Comparison of ENCODE assay signal across 34 cellular contexts in the genomic region with DNA sequence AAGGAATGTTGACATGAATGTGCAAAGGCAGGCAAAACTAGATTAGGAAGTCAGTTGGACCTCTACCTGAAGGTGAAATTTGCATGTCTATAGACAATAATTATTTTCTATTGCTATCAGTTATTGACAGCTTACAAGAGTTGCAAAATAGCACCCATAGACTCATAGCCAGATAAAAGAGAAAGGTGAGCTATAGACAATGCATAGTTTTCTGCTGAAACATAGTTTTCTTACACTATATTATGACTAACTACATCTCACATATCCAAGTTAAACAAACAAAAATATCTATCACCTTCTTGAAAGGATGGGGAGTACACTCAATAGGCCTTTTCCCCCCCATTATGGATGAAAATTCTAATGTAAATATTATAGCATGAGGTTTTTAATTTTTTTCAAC.
"Had no signal": no experiment of that assay in that cellular context is flagged by ENCODE, and none has a peak within 500 bp of the region (broad histone marks: within the 10 kb centered on the region; RNA-seq: fewer than 3 reads in every experiment).

No MANE protein-coding gene starts in this region.

- H3K9me3 ChIP-seq: adrenal gland, body of pancreas, esophagus squamous epithelium had no signal

- FAIRE-seq: frontal cortex had no signal

- H3K27ac Mint-ChIP-seq: activated B cell treated with CpG ODN at 0.5 μM for 24 hours; activated CD8-positive, alpha-beta T cell treated with anti-CD3 and anti-CD28 coated beads for 36 hours; activated naive CD4-positive, alpha-beta T cell treated with anti-CD3 and anti-CD28 coated beads for 36 hours; activated naive CD4-positive, alpha-beta T cell treated with anti-CD3 and anti-CD28 coated beads, Interleukin-2, amount 50 U/mL, for 24 hours; activated naive CD8-positive, alpha-beta T cell treated with anti-CD3 and anti-CD28 coated beads for 36 hours; activated naive CD8-positive, alpha-beta T cell treated with anti-CD3 and anti-CD28 coated beads, Interleukin-2, amount 50 U/mL, for 24 hours; activated T-helper 17 cell treated with anti-CD3 and anti-CD28 coated beads, Interleukin-2, amount 50 U/mL, for 72 hours; endodermal cell; T-helper 17 cell; T-helper 2 cell treated with Interferon-gamma antibody and Interleukin-4, amounts not matched to agents 5 μg/mL and 100 μg/mL, for 36 hours had no signal

- H3K4me3 ChIP-seq: adrenal gland, body of pancreas, coronary artery, dorsolateral prefrontal cortex, esophagus squamous epithelium had no signal

- H3K9me3 Mint-ChIP-seq: activated B cell treated with CpG ODN at 0.5 μM for 24 hours; activated CD8-positive, alpha-beta T cell treated with anti-CD3 and anti-CD28 coated beads for 36 hours; activated naive CD4-positive, alpha-beta T cell treated with anti-CD3 and anti-CD28 coated beads for 36 hours; activated naive CD4-positive, alpha-beta T cell treated with anti-CD3 and anti-CD28 coated beads, Interleukin-2, amount 50 U/mL, for 24 hours; activated naive CD8-positive, alpha-beta T cell treated with anti-CD3 and anti-CD28 coated beads for 36 hours; activated naive CD8-positive, alpha-beta T cell treated with anti-CD3 and anti-CD28 coated beads, Interleukin-2, amount 50 U/mL, for 24 hours; central memory CD8-positive, alpha-beta T cell; endodermal cell; T-helper 2 cell treated with Interferon-gamma antibody and Interleukin-4, amounts not matched to agents 5 μg/mL and 100 μg/mL, for 36 hours had no signal

- H3K36me3 Mint-ChIP-seq: activated naive CD4-positive, alpha-beta T cell treated with anti-CD3 and anti-CD28 coated beads, Interleukin-2, amount 50 U/mL, for 24 hours; activated naive CD8-positive, alpha-beta T cell treated with anti-CD3 and anti-CD28 coated beads for 36 hours had no signal

- ATAC-seq: activated CD4-positive, CD25-positive, alpha-beta regulatory T cell treated with anti-CD3 and anti-CD28 coated beads, Interleukin-2, amount 50 U/mL, for 24 hours; activated CD8-positive, alpha-beta T cell treated with anti-CD3 and anti-CD28 coated beads for 36 hours; activated naive CD8-positive, alpha-beta T cell treated with anti-CD3 and anti-CD28 coated beads, Interleukin-2, amount 50 U/mL, for 24 hours; activated T-cell treated with anti-CD3 and anti-CD28 coated beads, Interleukin-2, amount 50 U/mL, for 4 hours; activated T-helper 17 cell treated with anti-CD3 and anti-CD28 coated beads, Interleukin-2, amount 50 U/mL, for 72 hours; body of pancreas; T-helper 17 cell had no signal

- H3K4me3 Mint-ChIP-seq: activated B cell treated with CpG ODN at 0.5 μM for 24 hours; activated CD8-positive, alpha-beta T cell treated with anti-CD3 and anti-CD28 coated beads for 36 hours; activated naive CD4-positive, alpha-beta T cell treated with anti-CD3 and anti-CD28 coated beads for 36 hours; activated naive CD4-positive, alpha-beta T cell treated with anti-CD3 and anti-CD28 coated beads, Interleukin-2, amount 50 U/mL, for 24 hours; activated naive CD8-positive, alpha-beta T cell treated with anti-CD3 and anti-CD28 coated beads for 36 hours; activated naive CD8-positive, alpha-beta T cell treated with anti-CD3 and anti-CD28 coated beads, Interleukin-2, amount 50 U/mL, for 24 hours; activated T-cell treated with anti-CD3 and anti-CD28 coated beads, Interleukin-2, amount 50 U/mL, for 4 hours; activated T-helper 17 cell treated with anti-CD3 and anti-CD28 coated beads, Interleukin-2, amount 50 U/mL, for 72 hours; central memory CD8-positive, alpha-beta T cell; dendritic cell treated with granulocyte-macrophage colony-stimulating factor and Interleukin-4, amounts not matched to agents 40 ng/mL and 50 ng/mL, for 4 days; endodermal cell; T-helper 17 cell; T-helper 2 cell treated with Interferon-gamma antibody and Interleukin-4, amounts not matched to agents 5 μg/mL and 100 μg/mL, for 36 hours had no signal

- DNase-seq: activated B cell treated with CpG ODN at 0.5 μM for 24 hours; activated CD4-positive, alpha-beta T cell treated with anti-CD3 and anti-CD28 coated beads for 48 hours; activated CD4-positive, alpha-beta T cell treated with anti-CD3 and anti-CD28 coated beads, Interleukin-2, amount 50 U/mL, for 1 hour; activated CD4-positive, alpha-beta T cell treated with anti-CD3 and anti-CD28 coated beads, Interleukin-2, amount 50 U/mL, for 48 hours; activated CD8-positive, alpha-beta memory T cell treated with anti-CD3 and anti-CD28 coated beads for 24 hours; activated CD8-positive, alpha-beta T cell treated with anti-CD3 and anti-CD28 coated beads for 36 hours; activated effector memory CD4-positive, alpha-beta T cell treated with Interleukin-2 at 50 U/mL for 16 hours; activated gamma-delta T cell treated with Interleukin-2 at 50 U/mL for 16 hours; activated naive CD4-positive, alpha-beta T cell treated with anti-CD3 and anti-CD28 coated beads for 36 hours; activated naive CD8-positive, alpha-beta T cell treated with anti-CD3 and anti-CD28 coated beads for 36 hours; activated naive CD8-positive, alpha-beta T cell treated with anti-CD3 and anti-CD28 coated beads, Interleukin-2, amount 50 U/mL, for 24 hours; activated T-cell treated with anti-CD3 and anti-CD28 coated beads, Interleukin-2, amount 50 U/mL, for 4 hours; adrenal gland; amygdala; aorta; body of pancreas; dorsolateral prefrontal cortex; effector memory CD4-positive, alpha-beta T cell; endodermal cell; esophagus squamous epithelium; head of caudate nucleus; T-helper 1 cell; T-helper 17 cell; T1000; WERI-Rb-1 had no signal

- H3K27me3 Mint-ChIP-seq: activated B cell treated with CpG ODN at 0.5 μM for 24 hours; activated CD8-positive, alpha-beta T cell treated with anti-CD3 and anti-CD28 coated beads for 36 hours; activated naive CD4-positive, alpha-beta T cell treated with anti-CD3 and anti-CD28 coated beads, Interleukin-2, amount 50 U/mL, for 24 hours; activated naive CD8-positive, alpha-beta T cell treated with anti-CD3 and anti-CD28 coated beads for 36 hours; activated naive CD8-positive, alpha-beta T cell treated with anti-CD3 and anti-CD28 coated beads, Interleukin-2, amount 50 U/mL, for 24 hours; activated T-helper 17 cell treated with anti-CD3 and anti-CD28 coated beads, Interleukin-2, amount 50 U/mL, for 72 hours; central memory CD8-positive, alpha-beta T cell; dendritic cell treated with granulocyte-macrophage colony-stimulating factor and Interleukin-4, amounts not matched to agents 40 ng/mL and 50 ng/mL, for 4 days; T-helper 17 cell had no signal

- H3K36me3 ChIP-seq: adrenal gland, esophagus squamous epithelium, WERI-Rb-1 had no signal

- H3K27ac ChIP-seq: adrenal gland, body of pancreas, coronary artery, dorsolateral prefrontal cortex, epithelial cell of prostate, esophagus squamous epithelium, WERI-Rb-1 had no signal

- H3K4me1 ChIP-seq: adrenal gland, body of pancreas, esophagus squamous epithelium had no signal

- H3K4me1 Mint-ChIP-seq: activated B cell treated with CpG ODN at 0.5 μM for 24 hours; activated naive CD4-positive, alpha-beta T cell treated with anti-CD3 and anti-CD28 coated beads, Interleukin-2, amount 50 U/mL, for 24 hours; activated naive CD8-positive, alpha-beta T cell treated with anti-CD3 and anti-CD28 coated beads for 36 hours; activated naive CD8-positive, alpha-beta T cell treated with anti-CD3 and anti-CD28 coated beads, Interleukin-2, amount 50 U/mL, for 24 hours; activated T-helper 17 cell treated with anti-CD3 and anti-CD28 coated beads, Interleukin-2, amount 50 U/mL, for 72 hours; central memory CD8-positive, alpha-beta T cell; endodermal cell; T-helper 17 cell had no signal

- H3K27me3 ChIP-seq: adrenal gland, body of pancreas, esophagus squamous epithelium had no signal
